ENCODE assay signal across 20 cellular contexts in genomic region chr6:170057034-170057734, GRCh38.
"Had no signal": no experiment of that assay in that cellular context is flagged by ENCODE, and none has a peak within 500 bp of the region (broad histone marks: within the 10 kb centered on the region; RNA-seq: fewer than 3 reads in every experiment).

No MANE protein-coding gene starts in this region.

- H3K9me3 Mint-ChIP-seq: dendritic cell treated with granulocyte-macrophage colony-stimulating factor and Interleukin-4, amounts not matched to agents 40 ng/mL and 50 ng/mL, for 4 days; effector memory CD8-positive, alpha-beta T cell; naive B cell; T-cell had no signal

- H3K27ac ChIP-seq: body of pancreas, hepatocyte, SK-N-MC, tibial nerve, VCaP had no signal

- H3K4me2 ChIP-seq: hepatocyte had no signal

- H3K79me2 ChIP-seq: hepatocyte had no signal

- H3K27ac Mint-ChIP-seq: activated CD8-positive, alpha-beta T cell treated with anti-CD3 and anti-CD28 coated beads, Interleukin-2, amount 10 ng/mL, durations not matched to agents 7 days and 5 days; dendritic cell treated with granulocyte-macrophage colony-stimulating factor and Interleukin-4, amounts not matched to agents 40 ng/mL and 50 ng/mL, for 4 days; effector memory CD8-positive, alpha-beta T cell; T-cell had no signal

- H3K36me3 Mint-ChIP-seq: activated naive CD4-positive, alpha-beta T cell treated with anti-CD3 and anti-CD28 coated beads, Interleukin-2, amount 50 U/mL, for 72 hours; naive B cell; T-cell had no signal

- H3K36me3 ChIP-seq: tibial nerve had no signal

- H3K4me3 ChIP-seq: body of pancreas, hepatocyte, lung, SK-N-MC, tibial nerve had no signal

- H3K27me3 ChIP-seq: body of pancreas, hepatocyte, tibial nerve had no signal

- DNase-seq: activated CD4-positive, alpha-beta T cell treated with anti-CD3 and anti-CD28 coated beads for 48 hours; activated CD8-positive, alpha-beta T cell treated with anti-CD3 and anti-CD28 coated beads, Interleukin-2, amount 10 ng/mL, durations not matched to agents 7 days and 5 days; activated effector memory CD4-positive, alpha-beta T cell treated with Interleukin-2 at 50 U/mL for 16 hours; amniotic stem cell; central memory CD4-positive, alpha-beta T cell; effector memory CD8-positive, alpha-beta T cell; kidney glomerular epithelial cell; naive B cell; stimulated activated CD4-positive, alpha-beta T cell treated with anti-CD3 and anti-CD28 coated beads, Interleukin-15, amount 100 ng/mL, for 24 hours; stimulated activated CD4-positive, alpha-beta T cell treated with anti-CD3 and anti-CD28 coated beads, Interleukin-4, amount 100 ng/mL, for 24 hours; T-cell; T1000 had no signal

- H3K4me3 Mint-ChIP-seq: activated CD8-positive, alpha-beta T cell treated with anti-CD3 and anti-CD28 coated beads, Interleukin-2, amount 10 ng/mL, durations not matched to agents 7 days and 5 days; dendritic cell treated with granulocyte-macrophage colony-stimulating factor and Interleukin-4, amounts not matched to agents 40 ng/mL and 50 ng/mL, for 4 days; effector memory CD8-positive, alpha-beta T cell; naive B cell; T-cell had no signal

- H3K4me1 Mint-ChIP-seq: naive B cell, T-cell had no signal

- H3K4me1 ChIP-seq: body of pancreas, tibial nerve had no signal

- H3K9me3 ChIP-seq: body of pancreas, tibial nerve had no signal

- H2AFZ ChIP-seq: hepatocyte had no signal

- ATAC-seq: activated CD8-positive, alpha-beta T cell treated with anti-CD3 and anti-CD28 coated beads, Interleukin-2, amount 10 ng/mL, durations not matched to agents 7 days and 5 days; activated naive CD4-positive, alpha-beta T cell treated with anti-CD3 and anti-CD28 coated beads, Interleukin-2, amount 50 U/mL, for 72 hours; body of pancreas; effector memory CD8-positive, alpha-beta T cell; T-cell had no signal
